Comparison of ENCODE assay signal across 17 cellular contexts in genomic region chr3:138227650-138228049, GRCh38. TPM values are rescaled to one million over a fixed set of nuclear protein-coding genes. Genes with fewer than 3 reads are reported as not detected.
A peak's percentile ranks its signal among the peaks of the same experiment; 100 is the strongest.
DNase-seq lines count a peak whose midpoint lies in the region; ATAC-seq and TF ChIP-seq lines count a peak whose summit lies in the region.
"Had no signal": no experiment of that assay in that cellular context is flagged by ENCODE, and none has a peak within 500 bp of the region (broad histone marks: within the 10 kb centered on the region; RNA-seq: fewer than 3 reads in every experiment).

No MANE protein-coding gene starts in this region.

- intact Hi-C loops in breast epithelium (cut with DNase I; ENCODE audit: low total_unique reads): no loop called here

- H3K27me3 ChIP-seq in ACC112 (ENCODE audit: insufficient read depth, low read length) (no peaks in the 10 kb centered on the region), breast epithelium (no peaks in the 10 kb centered on the region)

- H3K4me3 ChIP-seq in ACC112 (ENCODE audit: low read depth, low read length) (no peak overlapping the region), mesodermal cell (ENCODE audit: extremely low read depth, insufficient read depth, low read length, poor library complexity, severe bottlenecking) (no peak overlapping the region), breast epithelium (no peak overlapping the region)

- H3K36me3 ChIP-seq in ACC112 (ENCODE audit: insufficient read depth, low read length): peaks cover 38% of the 10 kb centered on the region
- peaks cover 74% of the 10 kb centered on the region for H3K36me3 ChIP-seq in mesodermal cell (ENCODE audit: control insufficient read depth, insufficient read depth, low read length)
- no peaks in the 10 kb centered on the region for H3K36me3 ChIP-seq in breast epithelium

- H3K9me3 ChIP-seq in mesodermal cell (ENCODE audit: control insufficient read depth, low read length) (no peaks in the 10 kb centered on the region), breast epithelium (no peaks in the 10 kb centered on the region)

- peak overlapping the region; percentile 62; the same call in 1 of the 2 replicates for H3K27ac Mint-ChIP-seq in HFFc6
- peak overlapping the region; percentile 24 for H3K27ac Mint-ChIP-seq in central memory CD8-positive, alpha-beta T cell (ENCODE audit: low read depth)
- H3K27ac Mint-ChIP-seq: activated naive CD8-positive, alpha-beta T cell treated with anti-CD3 and anti-CD28 coated beads, Interleukin-2, amount 10 ng/mL, durations not matched to agents 7 days and 5 days; CD8-positive, alpha-beta T cell; endodermal cell; naive B cell had no signal

- H3K9me3 Mint-ChIP-seq in HFFc6: no peaks in the 10 kb centered on the region
- no peaks in the 10 kb centered on the region for H3K9me3 Mint-ChIP-seq in central memory CD8-positive, alpha-beta T cell
- H3K9me3 Mint-ChIP-seq: activated naive CD8-positive, alpha-beta T cell treated with anti-CD3 and anti-CD28 coated beads, Interleukin-2, amount 10 ng/mL, durations not matched to agents 7 days and 5 days; CD8-positive, alpha-beta T cell; endodermal cell; naive B cell had no signal

- TF ChIP-seq CTCF in HFFc6 (IDR thresholded peaks at IDR 0.05) (no peak), breast epithelium (IDR thresholded peaks at IDR 0.05) (no peak)

- ATAC-seq in central memory CD8-positive, alpha-beta T cell (replicated peaks; ENCODE audit: extremely low read depth, poor library complexity, severe bottlenecking): no peak
- ATAC-seq in HG02798 (IDR thresholded peaks at IDR 0.05; ENCODE audit: poor library complexity, unreplicated experiment): no peak
- ATAC-seq: CD8-positive, alpha-beta T cell had no signal

- H3K27ac ChIP-seq in ACC112 (ENCODE audit: low read depth, low read length) (peak overlapping the region; percentile 33; the same call in 1 of the 2 replicates), mesodermal cell (ENCODE audit: low read depth, low read length, severe bottlenecking) (peak overlapping the region; percentile 30), breast epithelium (no peak overlapping the region)

- H3K27me3 Mint-ChIP-seq in HFFc6 (ENCODE audit: insufficient read depth): no peaks in the 10 kb centered on the region
- H3K27me3 Mint-ChIP-seq in central memory CD8-positive, alpha-beta T cell: no peaks in the 10 kb centered on the region
- H3K27me3 Mint-ChIP-seq: activated naive CD8-positive, alpha-beta T cell treated with anti-CD3 and anti-CD28 coated beads, Interleukin-2, amount 10 ng/mL, durations not matched to agents 7 days and 5 days; naive B cell had no signal

- peaks cover 33% of the 10 kb centered on the region for H3K4me1 Mint-ChIP-seq in HFFc6 (ENCODE audit: low read depth)
- H3K4me1 Mint-ChIP-seq in central memory CD8-positive, alpha-beta T cell: no peaks in the 10 kb centered on the region
- H3K4me1 Mint-ChIP-seq: endodermal cell, naive B cell had no signal

- peaks cover 12% of the 10 kb centered on the region for H3K79me2 ChIP-seq in ACC112 (ENCODE audit: control insufficient read depth, insufficient read depth, low read length, unreplicated experiment)

- no peak overlapping the region for H3K4me3 Mint-ChIP-seq in HFFc6
- no peak overlapping the region for H3K4me3 Mint-ChIP-seq in central memory CD8-positive, alpha-beta T cell
- H3K4me3 Mint-ChIP-seq: activated naive CD8-positive, alpha-beta T cell treated with anti-CD3 and anti-CD28 coated beads, Interleukin-2, amount 10 ng/mL, durations not matched to agents 7 days and 5 days; CD8-positive, alpha-beta T cell; endodermal cell; naive B cell had no signal

- 91 to 100% methylated on average over 1 of the region's 1 CpG for WGBS in mesodermal cell (ENCODE audit: insufficient coverage in 2 of 2), 2 experiments

- H3K4me1 ChIP-seq in ACC112 (ENCODE audit: control insufficient read depth, insufficient read depth, low read length, unreplicated experiment) (peaks cover 24% of the 10 kb centered on the region), mesodermal cell (ENCODE audit: control insufficient read depth, insufficient read depth, low read length, poor library complexity, severe bottlenecking) (peaks cover 19% of the 10 kb centered on the region), breast epithelium (no peaks in the 10 kb centered on the region)

- no peak for TF ChIP-seq POLR2A in breast epithelium (IDR thresholded peaks at IDR 0.05)

- no peak overlapping the region for H2AFZ ChIP-seq in ACC112 (ENCODE audit: low read length, unreplicated experiment)

- H3K36me3 Mint-ChIP-seq in HFFc6 (ENCODE audit: low read depth): peaks cover 21% of the 10 kb centered on the region
- peaks cover 62% of the 10 kb centered on the region for H3K36me3 Mint-ChIP-seq in central memory CD8-positive, alpha-beta T cell (ENCODE audit: insufficient read depth)

- DNase-seq in HFFc6 (peak; percentile 35), HPDE6-E6E7 (ENCODE audit: extremely low spot score) (no peak), breast epithelium (ENCODE audit: low spot score in 2 of 2) (no peak), T1000 (lab: John Stamatoyannopoulos, UW) (no peak)
- no peak for DNase-seq in central memory CD8-positive, alpha-beta T cell (ENCODE audit: low spot score in 2 of 2)
- DNase-seq: activated CD4-positive, CD25-positive, alpha-beta regulatory T cell treated with anti-CD3 and anti-CD28 coated beads, Interleukin-2, amount 50 U/mL, for 72 hours; activated naive CD8-positive, alpha-beta T cell treated with anti-CD3 and anti-CD28 coated beads, Interleukin-2, amount 10 ng/mL, durations not matched to agents 7 days and 5 days; CD8-positive, alpha-beta T cell; cerebellar nuclear complex; DMS79 treated with DMSO at 0.1 percent for 48 hours; endodermal cell; hypothalamus; naive B cell; NCI-H2029 treated with DMSO at 0.1 percent for 48 hours had no signal

RNA-seq across cellular contexts. Expression of gene ARMC8, which starts 40.5 kb away (rescaled TPM):
- 10 to 100 TPM; 29.0 to 37.9 (median 35.0) TPM for total RNA-seq in HFFc6 (2021; fragmentation: NEBNext Ultra II Directional; extraction: Animal tissue kit (Norgen Biotek cat#: 25700))
- 43.1 TPM for polyA plus RNA-seq in mesodermal cell (2013, experiment 1 of 2)
- 27.3 TPM for polyA plus RNA-seq in mesodermal cell (2013, experiment 2 of 2)
- 10 to 100 TPM; 74.4 to 93.3 (median 82.0) TPM for total RNA-seq in breast epithelium

RNA-seq across cellular contexts. Expression of gene DBR1, which starts 52.9 kb away (rescaled TPM):
- 10 to 100 TPM in 5 of 6 experiments, 1 to 10 TPM in 1; 9.9 to 13.7 (median 11.8) TPM for total RNA-seq in HFFc6 (2021; fragmentation: NEBNext Ultra II Directional; extraction: Animal tissue kit (Norgen Biotek cat#: 25700))
- 13.7 TPM for polyA plus RNA-seq in mesodermal cell (2013, experiment 1 of 2)
- 14.0 TPM for polyA plus RNA-seq in mesodermal cell (2013, experiment 2 of 2)
- 10 to 100 TPM in 2 of 3 donors, 1 to 10 TPM in 1; 9.9 to 20.5 (median 13.1) TPM for total RNA-seq in breast epithelium

Comparison
In these comparisons a context has a peak if more than half of its experiments do, and no peak if none do; other contexts are left out.
1. H3K27ac ChIP-seq: peak in ACC112 (single experiment) and mesodermal cell (single experiment); none in breast epithelium (0 of 2).